In the genomic region with DNA sequence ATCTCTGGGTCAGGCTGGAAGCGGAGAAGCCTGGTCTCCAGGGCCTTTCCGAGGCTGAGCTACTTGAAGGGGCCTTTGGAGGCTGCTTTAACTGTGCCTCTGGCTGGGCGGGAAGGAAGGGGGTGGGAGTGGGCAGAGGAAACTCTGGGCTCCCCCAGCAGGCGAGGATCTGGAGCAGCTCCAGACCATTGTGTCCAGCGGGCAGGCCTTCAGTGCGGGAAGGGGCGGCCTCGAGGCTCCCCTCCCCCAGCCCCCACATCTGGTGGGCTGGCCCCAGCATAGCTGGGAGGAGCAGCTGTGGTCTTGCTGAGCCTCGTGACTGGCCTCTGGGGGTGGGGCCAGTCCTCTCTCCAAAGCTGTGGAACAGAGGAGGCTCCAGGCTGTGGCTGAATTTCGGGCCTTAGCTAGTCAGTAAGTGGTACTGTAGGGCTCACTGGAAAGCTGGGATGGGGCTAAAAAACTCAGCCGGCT, we compare ENCODE assay signal across 8 cellular contexts. TPM values are rescaled to one million over a fixed set of nuclear protein-coding genes. Genes with fewer than 3 reads are reported as not detected.
DNase-seq lines count a peak whose midpoint lies in the region; ATAC-seq, FAIRE-seq and TF ChIP-seq lines count a peak whose summit lies in the region.

No MANE protein-coding gene starts in this region.

- no peaks in the 10 kb centered on the region for H3K9me2 ChIP-seq in SK-N-SH

- TF ChIP-seq EP300 in SK-N-SH (IDR thresholded peaks at IDR 0.05; ENCODE audit: borderline replicate concordance in 1 of 2, low read depth in 1 of 2, low read length in 1 of 2): no peak

- H3K4me3 Mint-ChIP-seq in activated CD8-positive, alpha-beta memory T cell treated with anti-CD3 and anti-CD28 coated beads, Interleukin-2, amount 10 ng/mL, durations not matched to agents 7 days and 5 days: no peak overlapping the region
- H3K4me3 Mint-ChIP-seq in activated CD4-positive, alpha-beta memory T cell treated with anti-CD3 and anti-CD28 coated beads, Interleukin-2, amount 10 ng/mL, durations not matched to agents 7 days and 5 days: no peak overlapping the region

- peaks cover 20% of the 10 kb centered on the region; the same call in 1 of the 2 replicates for H4K20me1 ChIP-seq in BLaER1
- no peaks in the 10 kb centered on the region for H4K20me1 ChIP-seq in SK-N-SH (ENCODE audit: insufficient read depth)

- POLR2A ChIA-PET in SK-N-SH (lab: Yijun Ruan, JAX): interaction anchor here (1.5 to 1.7 kb wide), 2 partner anchors 10 to 13 kb away, joined by 5 read pairs; no protein-coding TSS in a partner anchor
- POLR2A ChIA-PET in activated CD4-positive, alpha-beta memory T cell treated with anti-CD3 and anti-CD28 coated beads, Interleukin-2, amount 10 ng/mL, durations not matched to agents 7 days and 5 days (lab: Charles Lee): interaction anchor here (12.4 kb wide), 1 partner anchor 11 kb away, joined by 117 read pairs; no protein-coding TSS in a partner anchor

- H3K27me3 Mint-ChIP-seq in activated CD8-positive, alpha-beta memory T cell treated with anti-CD3 and anti-CD28 coated beads, Interleukin-2, amount 10 ng/mL, durations not matched to agents 7 days and 5 days: peaks cover 32% of the 10 kb centered on the region
- H3K27me3 Mint-ChIP-seq in activated CD4-positive, alpha-beta memory T cell treated with anti-CD3 and anti-CD28 coated beads, Interleukin-2, amount 10 ng/mL, durations not matched to agents 7 days and 5 days: peaks cover 28% of the 10 kb centered on the region

- H2AFZ ChIP-seq in SK-N-SH (ENCODE audit: low read depth): no peak overlapping the region

- peak overlapping the region; percentile 61 for H3K9ac ChIP-seq in BLaER1
- no peak overlapping the region for H3K9ac ChIP-seq in SK-N-SH

- no peaks in the 10 kb centered on the region for H3K79me2 ChIP-seq in SK-N-SH (ENCODE audit: insufficient read depth)

- ATAC-seq in omental fat pad (ENCODE audit: low FRiP score): peak; percentile 17
- ATAC-seq in HG03342 (IDR thresholded peaks at IDR 0.05; ENCODE audit: unreplicated experiment): no peak
- ATAC-seq in activated CD8-positive, alpha-beta memory T cell treated with anti-CD3 and anti-CD28 coated beads, Interleukin-2, amount 10 ng/mL, durations not matched to agents 7 days and 5 days: no peak
- no peak for ATAC-seq in stimulated activated naive CD8-positive, alpha-beta T cell treated with anti-CD3 and anti-CD28 coated beads, Interleukin-15, Interleukin-2, amounts not matched to agents 100 U/mL and 50 U/mL, for 24 hours

- H3K4me1 Mint-ChIP-seq in activated CD8-positive, alpha-beta memory T cell treated with anti-CD3 and anti-CD28 coated beads, Interleukin-2, amount 10 ng/mL, durations not matched to agents 7 days and 5 days: peaks cover 9% of the 10 kb centered on the region
- H3K4me1 Mint-ChIP-seq in activated CD4-positive, alpha-beta memory T cell treated with anti-CD3 and anti-CD28 coated beads, Interleukin-2, amount 10 ng/mL, durations not matched to agents 7 days and 5 days: peaks cover 24% of the 10 kb centered on the region

- no peaks in the 10 kb centered on the region for H3K9me3 ChIP-seq in BLaER1
- H3K9me3 ChIP-seq in SK-N-SH: no peaks in the 10 kb centered on the region

- TF ChIP-seq CTCF in SK-N-SH (IDR thresholded peaks at IDR 0.05): no peak
- TF ChIP-seq CTCF in omental fat pad (IDR thresholded peaks at IDR 0.05): no peak

- no peaks in the 10 kb centered on the region for H3K9me3 Mint-ChIP-seq in activated CD8-positive, alpha-beta memory T cell treated with anti-CD3 and anti-CD28 coated beads, Interleukin-2, amount 10 ng/mL, durations not matched to agents 7 days and 5 days (ENCODE audit: low read depth)
- no peaks in the 10 kb centered on the region for H3K9me3 Mint-ChIP-seq in activated CD4-positive, alpha-beta memory T cell treated with anti-CD3 and anti-CD28 coated beads, Interleukin-2, amount 10 ng/mL, durations not matched to agents 7 days and 5 days

- DNase-seq in SK-N-SH (peak; percentile 88), frontal cortex (ENCODE audit: low spot score in 2 of 2) (peak; percentile 81 to 85), omental fat pad (ENCODE audit: low spot score) (no peak)
- DNase-seq in activated CD8-positive, alpha-beta memory T cell treated with anti-CD3 and anti-CD28 coated beads, Interleukin-2, amount 10 ng/mL, durations not matched to agents 7 days and 5 days: no peak
- no peak for DNase-seq in stimulated activated naive CD8-positive, alpha-beta T cell treated with anti-CD3 and anti-CD28 coated beads, Interleukin-15, Interleukin-2, amounts not matched to agents 100 U/mL and 50 U/mL, for 24 hours
- no peak for DNase-seq in activated CD4-positive, alpha-beta memory T cell treated with anti-CD3 and anti-CD28 coated beads, Interleukin-2, amount 10 ng/mL, durations not matched to agents 7 days and 5 days

- WGBS in SK-N-SH (ENCODE audit: low lambda C conversion rate): 60% methylated on average over 2 of the region's 11 CpGs

- H3K27me3 ChIP-seq in BLaER1: peaks cover 14% of the 10 kb centered on the region
- no peaks in the 10 kb centered on the region for H3K27me3 ChIP-seq in SK-N-SH (ENCODE audit: insufficient read depth)

- peak overlapping the region; percentile 36; the same call in 1 of the 2 replicates for H3K4me3 ChIP-seq in BLaER1
- no peak overlapping the region for H3K4me3 ChIP-seq in SK-N-SH (ENCODE audit: low read depth in 2 of 2, low read length in 1 of 2)

- H3K4me2 ChIP-seq in BLaER1: peak overlapping the region; percentile 92
- H3K4me2 ChIP-seq in SK-N-SH: peak overlapping the region; percentile 19; the same call in 1 of the 2 replicates

- no peaks in the 10 kb centered on the region for H3K36me3 Mint-ChIP-seq in activated CD8-positive, alpha-beta memory T cell treated with anti-CD3 and anti-CD28 coated beads, Interleukin-2, amount 10 ng/mL, durations not matched to agents 7 days and 5 days
- no peaks in the 10 kb centered on the region for H3K36me3 Mint-ChIP-seq in activated CD4-positive, alpha-beta memory T cell treated with anti-CD3 and anti-CD28 coated beads, Interleukin-2, amount 10 ng/mL, durations not matched to agents 7 days and 5 days (ENCODE audit: low read depth)

- peaks cover 43% of the 10 kb centered on the region for H3K36me3 ChIP-seq in BLaER1
- H3K36me3 ChIP-seq in SK-N-SH (replicated peaks in 1 of 2; ENCODE audit: control insufficient read depth in 1 of 2, insufficient read depth in 2 of 2, low read length in 1 of 2): no peaks in the 10 kb centered on the region

- CTCF ChIA-PET in SK-N-SH (lab: Yijun Ruan, JAX): interaction anchor here (1.0 to 13.1 kb wide), 9 partner anchors 10 to 116 kb away, joined by 3 to 526 read pairs (median 5); a partner anchor contains a TSS
- CTCF ChIA-PET in activated CD8-positive, alpha-beta memory T cell treated with anti-CD3 and anti-CD28 coated beads, Interleukin-2, amount 10 ng/mL, durations not matched to agents 7 days and 5 days (lab: Charles Lee): interaction anchor here (1.1 to 2.2 kb wide), 7 partner anchors 11 to 58 kb away, joined by 3 to 11 read pairs (median 8); no protein-coding TSS in a partner anchor
- CTCF ChIA-PET in activated CD4-positive, alpha-beta memory T cell treated with anti-CD3 and anti-CD28 coated beads, Interleukin-2, amount 10 ng/mL, durations not matched to agents 7 days and 5 days (lab: Charles Lee): interaction anchor here (0.8 to 4.9 kb wide), 3 partner anchors 10 to 17 kb away, joined by 4 to 27 read pairs (median 5); no protein-coding TSS in a partner anchor

- H3K27ac Mint-ChIP-seq in activated CD8-positive, alpha-beta memory T cell treated with anti-CD3 and anti-CD28 coated beads, Interleukin-2, amount 10 ng/mL, durations not matched to agents 7 days and 5 days: no peak overlapping the region
- no peak overlapping the region for H3K27ac Mint-ChIP-seq in activated CD4-positive, alpha-beta memory T cell treated with anti-CD3 and anti-CD28 coated beads, Interleukin-2, amount 10 ng/mL, durations not matched to agents 7 days and 5 days

- H3K4me1 ChIP-seq in BLaER1: peaks cover 55% of the 10 kb centered on the region
- peaks cover 0 to 32% of the 10 kb centered on the region in 2 experiments; a peak in 2 of 4 replicates for H3K4me1 ChIP-seq in SK-N-SH (ENCODE audit: control insufficient read depth in 1 of 2, insufficient read depth in 2 of 2, low read depth in 1 of 2, low read length in 1 of 2)

- H3F3A ChIP-seq in SK-N-SH (replicated peaks; ENCODE audit: insufficient read depth): no peaks in the 10 kb centered on the region

- TF ChIP-seq RAD21 in SK-N-SH (IDR thresholded peaks at IDR 0.05; ENCODE audit: low read length): no peak

- FAIRE-seq in frontal cortex (lab: Jason Lieb, UNC): no peak

- H3K27ac ChIP-seq in BLaER1 (peak overlapping the region; percentile 64), SK-N-SH (ENCODE audit: low read depth in 2 of 2, low read length in 1 of 2) (peak overlapping the region; percentile 19 to 71; a peak in 3 of 4 replicates)

RNA-seq across cellular contexts. Expression of a gene that starts 3.4 kb away (rescaled TPM):
- 1.7 and 2.4 TPM in 2 replicates for polyA plus RNA-seq in SK-N-SH (2012; rRNA removed)
- 1.0 and 1.6 TPM in 2 replicates for polyA plus RNA-seq in SK-N-SH (2012; cell fraction: cytosol; rRNA removed)
- 4.9 TPM in 2 replicates for polyA plus RNA-seq in SK-N-SH (2012; cell fraction: nucleus; rRNA removed)
- total RNA-seq in frontal cortex: 2.4 TPM
- total RNA-seq in omental fat pad: 10 to 100 TPM; 19.0 to 67.9 (median 29.5) TPM
- 1 to 10 TPM; 1.8 to 2.2 TPM for total RNA-seq in activated CD8-positive, alpha-beta memory T cell treated with anti-CD3 and anti-CD28 coated beads, Interleukin-2, amount 10 ng/mL, durations not matched to agents 7 days and 5 days
- total RNA-seq in activated CD4-positive, alpha-beta memory T cell treated with anti-CD3 and anti-CD28 coated beads, Interleukin-2, amount 10 ng/mL, durations not matched to agents 7 days and 5 days: 1 to 10 TPM; 5.8 to 7.4 TPM

RNA-seq across cellular contexts. Expression of a gene that starts 41.1 kb away (rescaled TPM):
- 75.2 and 120 TPM in 2 replicates for polyA plus RNA-seq in SK-N-SH (2012; rRNA removed)
- 17.7 and 20.0 TPM in 2 replicates for polyA plus RNA-seq in SK-N-SH (2012; cell fraction: cytosol; rRNA removed)
- polyA plus RNA-seq in SK-N-SH (2012; cell fraction: nucleus; rRNA removed): 429 and 610 TPM in 2 replicates
- total RNA-seq in frontal cortex: 5.3 TPM
- 1,000 to 10,000 TPM in 1 of 4 donors, 100 to 1,000 TPM in 2, 10 to 100 TPM in 1; 74.9 to 1,106 (median 350) TPM for total RNA-seq in omental fat pad
- 10 to 100 TPM in 1 of 2 experiments, 1 to 10 TPM in 1; 8.4 to 41.8 TPM for total RNA-seq in activated CD8-positive, alpha-beta memory T cell treated with anti-CD3 and anti-CD28 coated beads, Interleukin-2, amount 10 ng/mL, durations not matched to agents 7 days and 5 days
- total RNA-seq in activated CD4-positive, alpha-beta memory T cell treated with anti-CD3 and anti-CD28 coated beads, Interleukin-2, amount 10 ng/mL, durations not matched to agents 7 days and 5 days: 10 to 100 TPM; 10.0 to 10.5 TPM

RNA-seq across cellular contexts. Expression of a gene that starts 58.7 kb away (rescaled TPM):
- polyA plus RNA-seq in SK-N-SH (2012; rRNA removed): 12.1 and 13.5 TPM in 2 replicates
- 8.3 and 10.4 TPM in 2 replicates for polyA plus RNA-seq in SK-N-SH (2012; cell fraction: cytosol; rRNA removed)
- polyA plus RNA-seq in SK-N-SH (2012; cell fraction: nucleus; rRNA removed): 11.1 and 12.7 TPM in 2 replicates
- total RNA-seq in frontal cortex (43.2 TPM), omental fat pad (10 to 100 TPM; 15.9 to 42.2 (median 20.5) TPM)
- total RNA-seq in activated CD8-positive, alpha-beta memory T cell treated with anti-CD3 and anti-CD28 coated beads, Interleukin-2, amount 10 ng/mL, durations not matched to agents 7 days and 5 days: 1 to 10 TPM; 3.5 to 4.3 TPM
- total RNA-seq in activated CD4-positive, alpha-beta memory T cell treated with anti-CD3 and anti-CD28 coated beads, Interleukin-2, amount 10 ng/mL, durations not matched to agents 7 days and 5 days: 1 to 10 TPM; 4.5 to 5.2 TPM

RNA-seq across cellular contexts. Expression of a gene that starts 59.6 kb away (rescaled TPM):
- polyA plus RNA-seq in SK-N-SH (2012; rRNA removed): 160 and 170 TPM in 2 replicates
- 109 and 133 TPM in 2 replicates for polyA plus RNA-seq in SK-N-SH (2012; cell fraction: cytosol; rRNA removed)
- polyA plus RNA-seq in SK-N-SH (2012; cell fraction: nucleus; rRNA removed): 170 and 184 TPM in 2 replicates
- 26.5 TPM for total RNA-seq in frontal cortex
- total RNA-seq in omental fat pad: 10 to 100 TPM; 33.6 to 65.5 (median 52.6) TPM
- total RNA-seq in activated CD8-positive, alpha-beta memory T cell treated with anti-CD3 and anti-CD28 coated beads, Interleukin-2, amount 10 ng/mL, durations not matched to agents 7 days and 5 days: 10 to 100 TPM; 33.3 to 42.2 TPM
- total RNA-seq in activated CD4-positive, alpha-beta memory T cell treated with anti-CD3 and anti-CD28 coated beads, Interleukin-2, amount 10 ng/mL, durations not matched to agents 7 days and 5 days: 10 to 100 TPM; 30.5 to 30.8 TPM

Comparison
In these comparisons a context has a peak if more than half of its experiments do, and no peak if none do; other contexts are left out.
1. DNase-seq: peak in SK-N-SH (single experiment) and frontal cortex (2 of 2); none in omental fat pad (single experiment), activated CD8-positive, alpha-beta memory T cell treated with anti-CD3 and anti-CD28 coated beads, Interleukin-2, amount 10 ng/mL, durations not matched to agents 7 days and 5 days (single experiment), stimulated activated naive CD8-positive, alpha-beta T cell treated with anti-CD3 and anti-CD28 coated beads, Interleukin-15, Interleukin-2, amounts not matched to agents 100 U/mL and 50 U/mL, for 24 hours (single experiment) and activated CD4-positive, alpha-beta memory T cell treated with anti-CD3 and anti-CD28 coated beads, Interleukin-2, amount 10 ng/mL, durations not matched to agents 7 days and 5 days (single experiment).